Comparison of ENCODE assay signal across 19 cellular contexts in the genomic region with DNA sequence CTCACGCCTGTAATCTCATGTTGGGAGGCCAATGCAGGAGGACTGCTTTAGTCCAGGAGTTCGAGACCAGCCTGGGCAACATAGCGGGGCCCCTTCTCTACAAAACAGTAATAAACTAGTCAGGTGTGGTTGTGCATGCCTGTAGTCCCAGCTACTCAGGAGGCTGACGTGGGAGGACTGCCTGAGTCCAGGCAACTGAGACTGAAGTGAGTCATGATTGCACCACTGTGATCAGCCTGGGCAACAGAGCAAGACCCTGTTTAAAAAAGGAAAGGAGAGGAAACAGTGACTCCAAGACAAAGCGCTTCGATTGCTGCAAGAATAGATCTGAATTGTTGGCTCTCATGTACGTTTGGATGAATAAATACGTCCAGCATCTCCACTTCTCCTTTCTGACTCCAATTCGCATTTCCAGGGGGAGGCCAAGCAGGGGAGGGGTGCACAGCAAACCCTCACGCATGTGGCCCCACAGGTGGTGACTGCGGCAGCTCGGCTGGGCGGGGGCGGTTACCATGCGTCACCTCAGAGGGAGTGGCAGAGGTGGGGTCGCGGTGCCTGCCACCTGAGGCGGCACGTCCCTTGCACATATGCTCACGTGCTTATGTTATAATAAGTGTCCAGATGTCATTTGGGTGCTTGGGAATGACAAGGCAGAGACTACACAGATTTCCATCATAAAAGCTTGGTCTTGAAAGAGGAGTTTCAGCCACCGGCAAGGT.
"Had no signal": no experiment of that assay in that cellular context is flagged by ENCODE, and none has a peak within 500 bp of the region (broad histone marks: within the 10 kb centered on the region; RNA-seq: fewer than 3 reads in every experiment).

No MANE protein-coding gene starts in this region.

- DNase-seq: activated CD4-positive, alpha-beta memory T cell treated with anti-CD3 and anti-CD28 coated beads, Interleukin-2, amount 10 ng/mL, durations not matched to agents 7 days and 5 days; activated CD4-positive, alpha-beta T cell treated with anti-CD3 and anti-CD28 coated beads for 4 hours; activated gamma-delta T cell; activated T-cell treated with anti-CD3 and anti-CD28 coated beads, Interleukin-2, amount 50 U/mL, for 4 hours; central memory CD4-positive, alpha-beta T cell; colonic mucosa; hypothalamus; left ventricle myocardium superior; mesenchymal stem cell; natural killer cell; stimulated activated CD4-positive, alpha-beta T cell treated with anti-CD3 and anti-CD28 coated beads, Interleukin-4, amount 100 ng/mL, for 4 hours; stimulated activated CD8-positive, alpha-beta memory T cell treated with anti-CD3 and anti-CD28 coated beads, Interleukin-4, amount 100 ng/mL, for 48 hours; stimulated activated naive CD8-positive, alpha-beta T cell treated with anti-CD3 and anti-CD28 coated beads, Interleukin-15, Interleukin-2, amounts not matched to agents 100 U/mL and 50 U/mL, for 24 hours; upper lobe of right lung had no signal

- H3K4me3 ChIP-seq: colonic mucosa, right atrium auricular region, skin epidermis, upper lobe of right lung had no signal

- ATAC-seq: activated T-cell treated with anti-CD3 and anti-CD28 coated beads, Interleukin-2, amount 50 U/mL, for 4 hours; left ventricle myocardium superior; natural killer cell; stimulated activated naive CD8-positive, alpha-beta T cell treated with anti-CD3 and anti-CD28 coated beads, Interleukin-15, Interleukin-2, amounts not matched to agents 100 U/mL and 50 U/mL, for 24 hours; upper lobe of right lung had no signal

- H3K4me1 Mint-ChIP-seq: activated CD4-positive, alpha-beta memory T cell treated with anti-CD3 and anti-CD28 coated beads, Interleukin-2, amount 10 ng/mL, durations not matched to agents 7 days and 5 days had no signal

- H3K9me3 ChIP-seq: colonic mucosa, neutrophil, right atrium auricular region, upper lobe of right lung had no signal

- H3K27ac Mint-ChIP-seq: activated CD4-positive, alpha-beta memory T cell treated with anti-CD3 and anti-CD28 coated beads, Interleukin-2, amount 10 ng/mL, durations not matched to agents 7 days and 5 days; activated naive CD8-positive, alpha-beta T cell; brain; natural killer cell had no signal

- H3K9me3 Mint-ChIP-seq: activated CD4-positive, alpha-beta memory T cell treated with anti-CD3 and anti-CD28 coated beads, Interleukin-2, amount 10 ng/mL, durations not matched to agents 7 days and 5 days; activated T-cell treated with anti-CD3 and anti-CD28 coated beads, Interleukin-2, amount 50 U/mL, for 4 hours; brain; natural killer cell had no signal

- H3K36me3 Mint-ChIP-seq: natural killer cell had no signal

- H3K4me3 Mint-ChIP-seq: activated CD4-positive, alpha-beta memory T cell treated with anti-CD3 and anti-CD28 coated beads, Interleukin-2, amount 10 ng/mL, durations not matched to agents 7 days and 5 days; activated naive CD8-positive, alpha-beta T cell; activated T-cell treated with anti-CD3 and anti-CD28 coated beads, Interleukin-2, amount 50 U/mL, for 4 hours; brain; natural killer cell had no signal

- H3K27me3 Mint-ChIP-seq: activated CD4-positive, alpha-beta memory T cell treated with anti-CD3 and anti-CD28 coated beads, Interleukin-2, amount 10 ng/mL, durations not matched to agents 7 days and 5 days; activated naive CD8-positive, alpha-beta T cell had no signal
